In the genomic region with DNA sequence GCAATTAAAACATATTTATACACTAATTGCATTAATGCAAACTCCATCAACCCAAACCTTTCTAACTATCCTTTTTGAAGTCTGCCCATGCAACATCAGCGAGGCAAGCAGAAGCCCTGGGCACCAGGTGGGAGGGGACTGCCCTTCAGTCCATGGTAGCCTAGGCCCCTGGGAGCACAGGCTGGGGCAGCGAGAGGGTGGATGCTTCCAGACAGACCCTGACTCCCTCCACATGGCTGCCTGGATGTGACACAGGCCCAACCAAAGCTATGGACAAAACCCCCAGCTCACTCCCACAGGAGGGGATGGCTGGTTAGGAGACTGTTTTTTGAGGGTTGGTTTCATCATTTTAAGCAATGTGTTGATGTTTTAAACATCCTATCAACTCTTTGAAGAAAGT, we compare ENCODE assay signal across 17 cellular contexts. TPM values are rescaled to one million over a fixed set of nuclear protein-coding genes. Genes with fewer than 3 reads are reported as not detected.
DNase-seq lines count a peak whose midpoint lies in the region; ATAC-seq and TF ChIP-seq lines count a peak whose summit lies in the region.
"Had no signal": no experiment of that assay in that cellular context is flagged by ENCODE, and none has a peak within 500 bp of the region (broad histone marks: within the 10 kb centered on the region; RNA-seq: fewer than 3 reads in every experiment).

No MANE protein-coding gene starts in this region.

- TF ChIP-seq CTCF in chondrocyte (IDR thresholded peaks at IDR 0.05): no peak

- no peak overlapping the region for H2BK120ac ChIP-seq in neuronal stem cell (ENCODE audit: low read depth, low read length)

- H2AK5ac ChIP-seq in neuronal stem cell (ENCODE audit: low read depth, low read length): no peak overlapping the region

- no peak for ATAC-seq in activated CD4-positive, CD25-positive, alpha-beta regulatory T cell treated with anti-CD3 and anti-CD28 coated beads, Interleukin-2, amount 50 U/mL, for 24 hours
- no peak for ATAC-seq in activated CD4-positive, alpha-beta T cell treated with anti-CD3 and anti-CD28 coated beads for 36 hours

- H3K14ac ChIP-seq in neuronal stem cell (ENCODE audit: low read length): no peak overlapping the region

- no peaks in the 10 kb centered on the region for H3K27me3 Mint-ChIP-seq in activated T-cell treated with anti-CD3 and anti-CD28 coated beads, Interleukin-2, amount 50 U/mL, for 24 hours
- no peaks in the 10 kb centered on the region for H3K27me3 Mint-ChIP-seq in chondrocyte (ENCODE audit: low read depth)
- no peaks in the 10 kb centered on the region for H3K27me3 Mint-ChIP-seq in activated CD4-positive, alpha-beta T cell treated with anti-CD3 and anti-CD28 coated beads for 36 hours
- no peaks in the 10 kb centered on the region for H3K27me3 Mint-ChIP-seq in activated CD4-positive, alpha-beta memory T cell treated with anti-CD3 and anti-CD28 coated beads, Interleukin-2, amount 10 ng/mL, durations not matched to agents 7 days and 5 days

- H3K4me3 Mint-ChIP-seq in activated T-cell treated with anti-CD3 and anti-CD28 coated beads, Interleukin-2, amount 50 U/mL, for 24 hours: no peak overlapping the region
- no peak overlapping the region for H3K4me3 Mint-ChIP-seq in chondrocyte (ENCODE audit: unreplicated experiment)
- no peak overlapping the region for H3K4me3 Mint-ChIP-seq in activated CD4-positive, alpha-beta T cell treated with anti-CD3 and anti-CD28 coated beads for 36 hours
- no peak overlapping the region for H3K4me3 Mint-ChIP-seq in activated CD4-positive, alpha-beta memory T cell treated with anti-CD3 and anti-CD28 coated beads, Interleukin-2, amount 10 ng/mL, durations not matched to agents 7 days and 5 days
- H3K4me3 Mint-ChIP-seq: CD8-positive, alpha-beta memory T cell; H9; IgD-negative memory B cell had no signal

- H3K9me3 ChIP-seq in neuronal stem cell (replicated peaks in 1 of 2; ENCODE audit: control insufficient read depth in 2 of 2, insufficient read depth in 1 of 2, low read depth in 1 of 2, low read length in 2 of 2): peaks cover 0 to 2% of the 10 kb centered on the region in 2 donors
- H3K9me3 ChIP-seq: Caco-2 had no signal

- H4K91ac ChIP-seq in neuronal stem cell (ENCODE audit: low read depth, low read length, poor library complexity): no peak overlapping the region

- H3K4me2 ChIP-seq in neuronal stem cell (ENCODE audit: insufficient read depth, low read length, poor library complexity, severe bottlenecking): no peak overlapping the region

- H2BK15ac ChIP-seq in neuronal stem cell (ENCODE audit: low read length): no peak overlapping the region

- H4K8ac ChIP-seq in neuronal stem cell (ENCODE audit: low read depth, low read length): peak overlapping the region; percentile 96

- no peaks in the 10 kb centered on the region for H3K79me1 ChIP-seq in neuronal stem cell (ENCODE audit: low read depth, low read length)

- H3K36me3 ChIP-seq in neuronal stem cell (replicated peaks in 1 of 2; ENCODE audit: control insufficient read depth in 2 of 2, insufficient read depth in 2 of 2, low read length in 2 of 2): peaks cover 6 to 16% of the 10 kb centered on the region in 2 donors

- H3K27ac Mint-ChIP-seq in activated T-cell treated with anti-CD3 and anti-CD28 coated beads, Interleukin-2, amount 50 U/mL, for 24 hours: peak overlapping the region; percentile 50
- no peak overlapping the region for H3K27ac Mint-ChIP-seq in chondrocyte (ENCODE audit: unreplicated experiment)
- no peak overlapping the region for H3K27ac Mint-ChIP-seq in activated CD4-positive, alpha-beta T cell treated with anti-CD3 and anti-CD28 coated beads for 36 hours
- H3K27ac Mint-ChIP-seq in activated CD4-positive, alpha-beta memory T cell treated with anti-CD3 and anti-CD28 coated beads, Interleukin-2, amount 10 ng/mL, durations not matched to agents 7 days and 5 days: no peak overlapping the region
- H3K27ac Mint-ChIP-seq: CD8-positive, alpha-beta memory T cell; H9; IgD-negative memory B cell had no signal

- POLR2A ChIA-PET in activated CD4-positive, alpha-beta T cell treated with anti-CD3 and anti-CD28 coated beads for 36 hours (lab: Charles Lee): no interaction called here
- POLR2A ChIA-PET in activated CD4-positive, alpha-beta memory T cell treated with anti-CD3 and anti-CD28 coated beads, Interleukin-2, amount 10 ng/mL, durations not matched to agents 7 days and 5 days (lab: Charles Lee): no interaction called here

- H3K9ac ChIP-seq in neuronal stem cell (ENCODE audit: low read depth, low read length, poor library complexity): no peak overlapping the region

- no peak overlapping the region for H3K4me3 ChIP-seq in neuronal stem cell (ENCODE audit: low read length in 2 of 2)

- no peak overlapping the region for H2BK5ac ChIP-seq in neuronal stem cell (ENCODE audit: low read length)

- H2AFZ ChIP-seq in neuronal stem cell (ENCODE audit: low read length): no peak overlapping the region

- H3K23ac ChIP-seq in neuronal stem cell (ENCODE audit: low read depth, low read length, poor library complexity): no peak overlapping the region

- CTCF ChIA-PET in activated CD4-positive, alpha-beta T cell treated with anti-CD3 and anti-CD28 coated beads for 36 hours (lab: Charles Lee): no interaction called here
- CTCF ChIA-PET in activated CD4-positive, alpha-beta memory T cell treated with anti-CD3 and anti-CD28 coated beads, Interleukin-2, amount 10 ng/mL, durations not matched to agents 7 days and 5 days (lab: Charles Lee): no interaction called here

- H3K36me3 Mint-ChIP-seq in activated T-cell treated with anti-CD3 and anti-CD28 coated beads, Interleukin-2, amount 50 U/mL, for 24 hours (ENCODE audit: low read depth): peaks cover 36% of the 10 kb centered on the region
- H3K36me3 Mint-ChIP-seq in chondrocyte (ENCODE audit: low read depth): peaks cover 16% of the 10 kb centered on the region
- H3K36me3 Mint-ChIP-seq in activated CD4-positive, alpha-beta T cell treated with anti-CD3 and anti-CD28 coated beads for 36 hours (ENCODE audit: low read depth): peaks cover 8% of the 10 kb centered on the region
- H3K36me3 Mint-ChIP-seq in activated CD4-positive, alpha-beta memory T cell treated with anti-CD3 and anti-CD28 coated beads, Interleukin-2, amount 10 ng/mL, durations not matched to agents 7 days and 5 days (ENCODE audit: low read depth): no peaks in the 10 kb centered on the region

- no peak overlapping the region for H3K4ac ChIP-seq in neuronal stem cell (ENCODE audit: low read length)

- no peaks in the 10 kb centered on the region for H3K4me1 Mint-ChIP-seq in activated T-cell treated with anti-CD3 and anti-CD28 coated beads, Interleukin-2, amount 50 U/mL, for 24 hours (ENCODE audit: low read depth)
- H3K4me1 Mint-ChIP-seq in chondrocyte (ENCODE audit: low read depth): peaks cover 8% of the 10 kb centered on the region
- no peaks in the 10 kb centered on the region for H3K4me1 Mint-ChIP-seq in activated CD4-positive, alpha-beta T cell treated with anti-CD3 and anti-CD28 coated beads for 36 hours
- H3K4me1 Mint-ChIP-seq in activated CD4-positive, alpha-beta memory T cell treated with anti-CD3 and anti-CD28 coated beads, Interleukin-2, amount 10 ng/mL, durations not matched to agents 7 days and 5 days: no peaks in the 10 kb centered on the region
- H3K4me1 Mint-ChIP-seq: IgD-negative memory B cell had no signal

- no peak for DNase-seq in activated T-cell treated with anti-CD3 and anti-CD28 coated beads, Interleukin-2, amount 50 U/mL, for 24 hours
- DNase-seq in activated T-cell treated with anti-CD3 and anti-CD28 coated beads for 4 hours (no peak), chondrocyte (ENCODE audit: low spot score) (peak; percentile 39), neuronal stem cell (ENCODE audit: low spot score) (no peak), hippocampal formation (lab: John Stamatoyannopoulos, UW) (no peak)
- no peak for DNase-seq in activated CD4-positive, alpha-beta T cell treated with anti-CD3 and anti-CD28 coated beads for 36 hours
- no peak for DNase-seq in activated CD4-positive, alpha-beta memory T cell treated with anti-CD3 and anti-CD28 coated beads, Interleukin-2, amount 10 ng/mL, durations not matched to agents 7 days and 5 days
- DNase-seq: Caco-2; CD8-positive, alpha-beta memory T cell; DND-41; GDM1; GOT3; H9 had no signal

- WGBS in neuronal stem cell (ENCODE audit: extremely low coverage in 2 of 2, insufficient read length in 2 of 2, insufficient replicate concordance in 1 of 2), 2 donors: no CpG with 5 or more reads among the region's 2 CpGs

- no peak overlapping the region for H2BK12ac ChIP-seq in neuronal stem cell (ENCODE audit: low read length)

- H3K18ac ChIP-seq in neuronal stem cell (ENCODE audit: low read length): no peak overlapping the region

- intact Hi-C loops in activated CD4-positive, alpha-beta T cell treated with anti-CD3 and anti-CD28 coated beads for 36 hours (cut with DNase I, micrococcal nuclease): no loop called here

- no peak overlapping the region for H3K27ac ChIP-seq in neuronal stem cell (replicated peaks; ENCODE audit: low read length)
- H3K27ac ChIP-seq: 22Rv1 had no signal

- no peaks in the 10 kb centered on the region for H3K9me3 Mint-ChIP-seq in activated T-cell treated with anti-CD3 and anti-CD28 coated beads, Interleukin-2, amount 50 U/mL, for 24 hours
- H3K9me3 Mint-ChIP-seq in chondrocyte (ENCODE audit: low read depth): no peaks in the 10 kb centered on the region
- H3K9me3 Mint-ChIP-seq in activated CD4-positive, alpha-beta T cell treated with anti-CD3 and anti-CD28 coated beads for 36 hours (ENCODE audit: low read depth): no peaks in the 10 kb centered on the region
- H3K9me3 Mint-ChIP-seq in activated CD4-positive, alpha-beta memory T cell treated with anti-CD3 and anti-CD28 coated beads, Interleukin-2, amount 10 ng/mL, durations not matched to agents 7 days and 5 days: no peaks in the 10 kb centered on the region
- H3K9me3 Mint-ChIP-seq: CD8-positive, alpha-beta memory T cell; IgD-negative memory B cell had no signal

- no peaks in the 10 kb centered on the region for H3K27me3 ChIP-seq in neuronal stem cell (ENCODE audit: control insufficient read depth in 3 of 3, insufficient read depth in 3 of 3, low read depth in 1 of 3, low read length in 3 of 3)

- peaks cover 2 to 5% of the 10 kb centered on the region in 2 donors for H3K4me1 ChIP-seq in neuronal stem cell (ENCODE audit: control insufficient read depth in 2 of 2, insufficient read depth in 1 of 2, low read depth in 1 of 2, low read length in 2 of 2)
- H3K4me1 ChIP-seq: Caco-2 had no signal

RNA-seq across cellular contexts. Expression of gene LRRC47, which starts 17.8 kb away (rescaled TPM):
- total RNA-seq in chondrocyte: 44.0 to 45.8 TPM (median 45.7 TPM) in 3 replicates
- polyA plus RNA-seq in neuronal stem cell (2013, experiment 1 of 2): 19.7 TPM
- polyA plus RNA-seq in neuronal stem cell (2013, experiment 2 of 2): 18.6 TPM
- total RNA-seq in activated CD4-positive, alpha-beta T cell treated with anti-CD3 and anti-CD28 coated beads for 36 hours: 10 to 100 TPM; 34.8 to 38.7 TPM
- 10 to 100 TPM; 32.4 to 33.5 TPM for total RNA-seq in activated CD4-positive, alpha-beta memory T cell treated with anti-CD3 and anti-CD28 coated beads, Interleukin-2, amount 10 ng/mL, durations not matched to agents 7 days and 5 days

RNA-seq across cellular contexts. Expression of gene SMIM1, which starts 41.5 kb away (rescaled TPM):
- total RNA-seq in chondrocyte: 0.72 to 1.00 TPM in 2 of 3 replicates, not detected in the other
- polyA plus RNA-seq in neuronal stem cell (2013, experiment 1 of 2): 5.8 TPM
- 5.6 TPM for polyA plus RNA-seq in neuronal stem cell (2013, experiment 2 of 2)
- 1 to 10 TPM; 3.0 to 4.2 TPM for total RNA-seq in activated CD4-positive, alpha-beta T cell treated with anti-CD3 and anti-CD28 coated beads for 36 hours
- total RNA-seq in activated CD4-positive, alpha-beta memory T cell treated with anti-CD3 and anti-CD28 coated beads, Interleukin-2, amount 10 ng/mL, durations not matched to agents 7 days and 5 days: not detected
- total RNA-seq: HT-29 had no signal
- polyA plus RNA-seq: IgD-negative memory B cell had no signal

RNA-seq across cellular contexts. Expression of gene CEP104, which starts 42.9 kb away (rescaled TPM):
- 37.4 to 40.6 TPM (median 37.6 TPM) in 3 replicates for total RNA-seq in chondrocyte
- polyA plus RNA-seq in neuronal stem cell (2013, experiment 1 of 2): 12.6 TPM
- 13.2 TPM for polyA plus RNA-seq in neuronal stem cell (2013, experiment 2 of 2)
- total RNA-seq in activated CD4-positive, alpha-beta T cell treated with anti-CD3 and anti-CD28 coated beads for 36 hours: 10 to 100 TPM; 33.6 to 35.5 TPM
- 10 to 100 TPM; 43.0 to 46.0 TPM for total RNA-seq in activated CD4-positive, alpha-beta memory T cell treated with anti-CD3 and anti-CD28 coated beads, Interleukin-2, amount 10 ng/mL, durations not matched to agents 7 days and 5 days

RNA-seq across cellular contexts. Expression of gene DFFB, which starts 43.2 kb away (rescaled TPM):
- total RNA-seq in chondrocyte: 5.8 to 8.2 TPM (median 7.3 TPM) in 3 replicates
- 6.6 TPM for polyA plus RNA-seq in neuronal stem cell (2013, experiment 1 of 2)
- 7.4 TPM for polyA plus RNA-seq in neuronal stem cell (2013, experiment 2 of 2)
- total RNA-seq in activated CD4-positive, alpha-beta T cell treated with anti-CD3 and anti-CD28 coated beads for 36 hours: 1 to 10 TPM; 7.2 to 8.4 TPM
- total RNA-seq in activated CD4-positive, alpha-beta memory T cell treated with anti-CD3 and anti-CD28 coated beads, Interleukin-2, amount 10 ng/mL, durations not matched to agents 7 days and 5 days: 1 to 10 TPM; 9.0 to 9.5 TPM
